In the genomic region with DNA sequence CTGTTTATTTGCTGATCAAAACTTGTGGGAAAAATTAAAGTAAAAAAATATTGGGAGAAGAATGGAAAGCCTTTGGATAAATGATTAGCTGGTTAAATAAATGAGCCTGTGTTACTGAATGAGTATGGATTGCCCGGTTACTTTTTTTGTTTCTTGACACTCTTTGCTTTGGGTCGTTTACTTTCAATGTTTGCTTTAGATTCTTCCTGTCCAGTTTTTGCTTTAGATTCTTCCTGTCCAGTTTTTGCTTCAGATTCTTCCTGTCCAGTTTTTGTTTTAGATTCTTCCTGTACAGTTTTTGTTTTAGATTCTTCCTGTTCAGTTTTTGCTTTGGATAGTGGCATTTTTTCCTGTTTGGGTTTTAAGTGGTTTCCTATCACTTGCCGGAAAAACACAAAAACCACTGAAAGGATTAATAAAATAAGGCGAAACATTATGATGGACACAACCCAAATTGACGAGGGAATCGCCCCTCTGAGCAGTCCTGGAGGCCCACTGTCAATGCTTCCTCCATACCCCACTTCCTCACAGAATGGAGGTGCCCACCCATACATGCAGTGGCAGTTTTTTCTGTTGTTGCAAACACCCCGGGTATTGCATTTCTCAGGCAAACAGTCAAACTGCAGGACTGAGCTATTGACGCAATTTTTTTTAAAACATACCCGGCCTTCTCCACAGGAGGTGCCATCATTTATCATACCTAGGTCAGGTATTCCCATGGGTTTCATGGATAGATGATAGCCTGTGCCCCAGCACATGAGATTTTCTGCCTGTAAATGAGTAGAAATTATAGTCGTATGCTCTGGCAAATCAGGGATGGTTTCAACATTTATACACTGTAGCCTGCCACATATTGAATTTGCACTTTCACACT, we compare ENCODE assay signal across 23 cellular contexts. TPM values are rescaled to one million over a fixed set of nuclear protein-coding genes. Genes with fewer than 3 reads are reported as not detected.
DNase-seq lines count a peak whose midpoint lies in the region; ATAC-seq and TF ChIP-seq lines count a peak whose summit lies in the region.
"Had no signal": no experiment of that assay in that cellular context is flagged by ENCODE, and none has a peak within 500 bp of the region (broad histone marks: within the 10 kb centered on the region; RNA-seq: fewer than 3 reads in every experiment).

No MANE protein-coding gene starts in this region.

- H3K4me1 ChIP-seq in right atrium auricular region, result no peaks in the 10 kb centered on the region

- H3K4me3 ChIP-seq in right atrium auricular region, result no peak overlapping the region
- H3K4me3 ChIP-seq: GM23248 had no signal

- CTCF ChIA-PET in activated CD4-positive, alpha-beta T cell treated with anti-CD3 and anti-CD28 coated beads for 36 hours (lab: Charles Lee), result no interaction called here

- intact Hi-C loops in activated CD4-positive, alpha-beta T cell treated with anti-CD3 and anti-CD28 coated beads, Interleukin-2, amount 10 ng/mL, durations not matched to agents 24 days and 14 days (cut with micrococcal nuclease), result no loop called here
- intact Hi-C loops in activated CD4-positive, alpha-beta T cell treated with anti-CD3 and anti-CD28 coated beads for 36 hours (cut with DNase I, micrococcal nuclease), result no loop called here

- peak overlapping the region; percentile 9 for H3K27ac Mint-ChIP-seq in activated CD4-positive, alpha-beta T cell treated with anti-CD3 and anti-CD28 coated beads, Interleukin-2, amount 10 ng/mL, durations not matched to agents 24 days and 14 days
- no peak overlapping the region for H3K27ac Mint-ChIP-seq in activated CD4-positive, alpha-beta T cell treated with anti-CD3 and anti-CD28 coated beads for 36 hours
- peak overlapping the region; percentile 10 for H3K27ac Mint-ChIP-seq in stimulated activated naive CD8-positive, alpha-beta T cell treated with anti-CD3 and anti-CD28 coated beads, Interleukin-15, Interleukin-2, amounts not matched to agents 100 ng/mL and 50 ng/mL, for 24 hours
- H3K27ac Mint-ChIP-seq in progenitor cell of endocrine pancreas, result peak overlapping the region; percentile 68
- H3K27ac Mint-ChIP-seq: B cell, H9, HFFc6 had no signal

- H3K9me3 ChIP-seq in right atrium auricular region, result no peaks in the 10 kb centered on the region

- TF ChIP-seq CTCF in progenitor cell of endocrine pancreas (IDR thresholded peaks at IDR 0.05; ENCODE audit: unreplicated experiment) (no peak), right atrium auricular region (IDR thresholded peaks at IDR 0.05) (no peak)

- H3K27ac ChIP-seq in right atrium auricular region, result no peak overlapping the region
- H3K27ac ChIP-seq: GM23248 had no signal

- peak overlapping the region; percentile 29 for H3K4me3 Mint-ChIP-seq in activated CD4-positive, alpha-beta T cell treated with anti-CD3 and anti-CD28 coated beads, Interleukin-2, amount 10 ng/mL, durations not matched to agents 24 days and 14 days
- H3K4me3 Mint-ChIP-seq in activated CD4-positive, alpha-beta T cell treated with anti-CD3 and anti-CD28 coated beads for 36 hours, result no peak overlapping the region
- H3K4me3 Mint-ChIP-seq in stimulated activated naive CD8-positive, alpha-beta T cell treated with anti-CD3 and anti-CD28 coated beads, Interleukin-15, Interleukin-2, amounts not matched to agents 100 ng/mL and 50 ng/mL, for 24 hours, result no peak overlapping the region
- no peak overlapping the region for H3K4me3 Mint-ChIP-seq in progenitor cell of endocrine pancreas (ENCODE audit: low read depth)
- H3K4me3 Mint-ChIP-seq: B cell, CD14-positive monocyte, H9, HFFc6 had no signal

- POLR2A ChIA-PET in activated CD4-positive, alpha-beta T cell treated with anti-CD3 and anti-CD28 coated beads for 36 hours (lab: Charles Lee), result no interaction called here

- H3K27me3 ChIP-seq in right atrium auricular region, result no peaks in the 10 kb centered on the region

- H3K9me3 Mint-ChIP-seq in activated CD4-positive, alpha-beta T cell treated with anti-CD3 and anti-CD28 coated beads, Interleukin-2, amount 10 ng/mL, durations not matched to agents 24 days and 14 days, result no peaks in the 10 kb centered on the region
- H3K9me3 Mint-ChIP-seq in activated CD4-positive, alpha-beta T cell treated with anti-CD3 and anti-CD28 coated beads for 36 hours (ENCODE audit: low read depth), result no peaks in the 10 kb centered on the region
- H3K9me3 Mint-ChIP-seq in stimulated activated naive CD8-positive, alpha-beta T cell treated with anti-CD3 and anti-CD28 coated beads, Interleukin-15, Interleukin-2, amounts not matched to agents 100 ng/mL and 50 ng/mL, for 24 hours, result peaks cover under 1% of the 10 kb centered on the region
- peaks cover 3% of the 10 kb centered on the region for H3K9me3 Mint-ChIP-seq in progenitor cell of endocrine pancreas (ENCODE audit: low read depth)
- H3K9me3 Mint-ChIP-seq: H9, HFFc6 had no signal

- H3K27me3 Mint-ChIP-seq in activated CD4-positive, alpha-beta T cell treated with anti-CD3 and anti-CD28 coated beads, Interleukin-2, amount 10 ng/mL, durations not matched to agents 24 days and 14 days, result peaks cover 9% of the 10 kb centered on the region
- peaks cover 3% of the 10 kb centered on the region for H3K27me3 Mint-ChIP-seq in activated CD4-positive, alpha-beta T cell treated with anti-CD3 and anti-CD28 coated beads for 36 hours
- H3K27me3 Mint-ChIP-seq in stimulated activated naive CD8-positive, alpha-beta T cell treated with anti-CD3 and anti-CD28 coated beads, Interleukin-15, Interleukin-2, amounts not matched to agents 100 ng/mL and 50 ng/mL, for 24 hours, result peaks cover 16% of the 10 kb centered on the region
- H3K27me3 Mint-ChIP-seq in progenitor cell of endocrine pancreas, result no peaks in the 10 kb centered on the region

- DNase-seq in activated CD4-positive, alpha-beta T cell treated with anti-CD3 and anti-CD28 coated beads, Interleukin-2, amount 10 ng/mL, durations not matched to agents 24 days and 14 days, result peak; percentile 53
- no peak for DNase-seq in activated CD4-positive, alpha-beta T cell treated with anti-CD3 and anti-CD28 coated beads for 36 hours
- DNase-seq in stimulated activated naive CD8-positive, alpha-beta T cell treated with anti-CD3 and anti-CD28 coated beads, Interleukin-15, Interleukin-2, amounts not matched to agents 100 U/mL and 50 U/mL, for 24 hours, result no peak
- no peak for DNase-seq in left lobe of liver (ENCODE audit: low spot score)
- DNase-seq in progenitor cell of endocrine pancreas (ENCODE audit: low spot score, unreplicated experiment), result no peak
- DNase-seq in AG20443 (ENCODE audit: low spot score), result no peak
- DNase-seq in right atrium auricular region (ENCODE audit: low spot score), result no peak
- DNase-seq: GDM1, GM23248, H9, HFFc6, MM.1S, NCI-H1092, NCI-H1436 treated with DMSO at 0.1 percent for 48 hours, NCI-H2029 treated with DMSO at 0.1 percent for 48 hours, NCI-H446, PC-3, SHP77 had no signal

- H3K4me1 Mint-ChIP-seq in activated CD4-positive, alpha-beta T cell treated with anti-CD3 and anti-CD28 coated beads, Interleukin-2, amount 10 ng/mL, durations not matched to agents 24 days and 14 days, result peaks cover 27% of the 10 kb centered on the region
- no peaks in the 10 kb centered on the region for H3K4me1 Mint-ChIP-seq in activated CD4-positive, alpha-beta T cell treated with anti-CD3 and anti-CD28 coated beads for 36 hours
- H3K4me1 Mint-ChIP-seq in stimulated activated naive CD8-positive, alpha-beta T cell treated with anti-CD3 and anti-CD28 coated beads, Interleukin-15, Interleukin-2, amounts not matched to agents 100 ng/mL and 50 ng/mL, for 24 hours (ENCODE audit: low read depth), result peaks cover 10% of the 10 kb centered on the region
- peaks cover 28% of the 10 kb centered on the region for H3K4me1 Mint-ChIP-seq in progenitor cell of endocrine pancreas (ENCODE audit: low read depth)
- H3K4me1 Mint-ChIP-seq: B cell, H9 had no signal

- no peaks in the 10 kb centered on the region for H3K36me3 Mint-ChIP-seq in activated CD4-positive, alpha-beta T cell treated with anti-CD3 and anti-CD28 coated beads, Interleukin-2, amount 10 ng/mL, durations not matched to agents 24 days and 14 days (ENCODE audit: low read depth)
- no peaks in the 10 kb centered on the region for H3K36me3 Mint-ChIP-seq in activated CD4-positive, alpha-beta T cell treated with anti-CD3 and anti-CD28 coated beads for 36 hours (ENCODE audit: low read depth)
- no peaks in the 10 kb centered on the region for H3K36me3 Mint-ChIP-seq in stimulated activated naive CD8-positive, alpha-beta T cell treated with anti-CD3 and anti-CD28 coated beads, Interleukin-15, Interleukin-2, amounts not matched to agents 100 ng/mL and 50 ng/mL, for 24 hours (ENCODE audit: low read depth)
- peaks cover 1% of the 10 kb centered on the region for H3K36me3 Mint-ChIP-seq in progenitor cell of endocrine pancreas (ENCODE audit: insufficient read depth)
- H3K36me3 Mint-ChIP-seq: CD14-positive monocyte had no signal

- no peaks in the 10 kb centered on the region for H3K36me3 ChIP-seq in right atrium auricular region

- no peak for ATAC-seq in activated CD4-positive, alpha-beta T cell treated with anti-CD3 and anti-CD28 coated beads for 36 hours
- ATAC-seq in stimulated activated naive CD8-positive, alpha-beta T cell treated with anti-CD3 and anti-CD28 coated beads, Interleukin-15, Interleukin-2, amounts not matched to agents 100 U/mL and 50 U/mL, for 24 hours, result no peak
- ATAC-seq in left lobe of liver, result peak; percentile 81
- ATAC-seq: PC-3 had no signal

RNA-seq across cellular contexts. Expression of gene ADAM30, which starts 2.3 kb away (rescaled TPM):
- total RNA-seq in activated CD4-positive, alpha-beta T cell treated with anti-CD3 and anti-CD28 coated beads, Interleukin-2, amount 10 ng/mL, durations not matched to agents 24 days and 14 days, result not detected in 2 replicates
- total RNA-seq in activated CD4-positive, alpha-beta T cell treated with anti-CD3 and anti-CD28 coated beads for 36 hours, result not detected
- not detected for total RNA-seq in left lobe of liver
- not detected in 2 replicates for total RNA-seq in progenitor cell of endocrine pancreas
- total RNA-seq in right atrium auricular region, result not detected
- total RNA-seq: B cell, GM23248, H9, HFFc6, LHCN-M2, PC-3, RPMI7951 had no signal
